In the genomic region with DNA sequence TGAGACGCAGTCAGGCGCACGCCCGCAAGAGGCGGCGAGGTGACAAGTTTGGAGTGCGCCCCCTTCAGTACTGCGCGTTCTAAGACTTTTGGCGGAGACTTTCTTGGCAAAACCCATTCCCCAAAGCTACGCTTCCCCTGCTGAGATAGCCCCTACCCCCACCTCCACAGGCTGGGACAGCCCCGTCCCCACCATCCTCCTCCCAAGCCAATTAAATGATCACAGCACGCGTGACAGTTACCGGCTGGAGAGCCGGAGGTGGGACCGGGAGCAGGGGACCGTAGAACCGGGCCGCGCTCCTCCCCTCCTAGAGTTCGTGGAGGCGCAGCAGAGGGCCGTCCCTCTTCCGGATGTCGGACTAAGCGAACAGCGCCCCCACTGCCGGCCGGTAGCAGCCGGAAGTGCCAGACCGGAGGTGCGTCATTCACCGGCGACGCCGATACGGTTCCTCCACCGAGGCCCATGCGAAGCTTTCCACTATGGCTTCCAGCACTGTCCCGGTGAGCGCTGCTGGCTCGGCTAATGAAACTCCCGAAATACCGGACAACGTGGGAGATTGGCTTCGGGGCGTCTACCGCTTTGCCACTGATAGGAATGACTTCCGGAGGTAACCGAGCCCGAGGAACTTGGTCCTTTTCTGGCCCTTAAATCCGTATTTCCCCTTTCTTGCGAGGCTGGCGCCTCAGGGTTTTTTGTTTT, we compare ENCODE assay signal across 1 cellular context.
TF ChIP-seq lines count a peak whose summit lies in the region.

A gene (plus strand): TSS at position 476 of the 699 bp plus-strand sequence. CDS start 4 bp downstream, at position 480.

TF ChIP-seq in HEK293, 187 proteins besides CTCF, POLR2A, EP300 and RAD21 (continued from another document and continues in another):
- TF ChIP-seq OSR2 (tag by site-specific recombination; IDR thresholded peaks at IDR 0.05), result peak; percentile 77
- no peak for TF ChIP-seq ZNF514 (tag by site-specific recombination; IDR thresholded peaks at IDR 0.05)
- TF ChIP-seq TCF7L2 (IDR thresholded peaks at IDR 0.05; ENCODE audit: borderline replicate concordance, low read depth, low read length), result no peak
- TF ChIP-seq ZBTB48 (tag by site-specific recombination; IDR thresholded peaks at IDR 0.05), result peak; percentile 86
- no peak for TF ChIP-seq EGR2 (tag by site-specific recombination; IDR thresholded peaks at IDR 0.05; ENCODE audit: low read depth)
- no peak for TF ChIP-seq HOXA7 (CRISPR knock-in tag; IDR thresholded peaks at IDR 0.05; ENCODE audit: borderline replicate concordance)
- peak; percentile 88; the same call in 1 of the 2 replicates for TF ChIP-seq ZNF391 (tag by site-specific recombination; IDR thresholded peaks at IDR 0.05; ENCODE audit: borderline replicate concordance, low read depth)
- peak; percentile 67 for TF ChIP-seq KLF9 (tag by site-specific recombination; IDR thresholded peaks at IDR 0.05; ENCODE audit: low read depth)
- TF ChIP-seq, protein P1, sequence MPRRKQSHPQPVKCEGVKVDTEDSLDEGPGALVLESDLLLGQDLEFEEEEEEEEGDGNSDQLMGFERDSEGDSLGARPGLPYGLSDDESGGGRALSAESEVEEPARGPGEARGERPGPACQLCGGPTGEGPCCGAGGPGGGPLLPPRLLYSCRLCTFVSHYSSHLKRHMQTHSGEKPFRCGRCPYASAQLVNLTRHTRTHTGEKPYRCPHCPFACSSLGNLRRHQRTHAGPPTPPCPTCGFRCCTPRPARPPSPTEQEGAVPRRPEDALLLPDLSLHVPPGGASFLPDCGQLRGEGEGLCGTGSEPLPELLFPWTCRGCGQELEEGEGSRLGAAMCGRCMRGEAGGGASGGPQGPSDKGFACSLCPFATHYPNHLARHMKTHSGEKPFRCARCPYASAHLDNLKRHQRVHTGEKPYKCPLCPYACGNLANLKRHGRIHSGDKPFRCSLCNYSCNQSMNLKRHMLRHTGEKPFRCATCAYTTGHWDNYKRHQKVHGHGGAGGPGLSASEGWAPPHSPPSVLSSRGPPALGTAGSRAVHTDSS (tag by site-specific recombination; IDR thresholded peaks at IDR 0.05), result no peak
- TF ChIP-seq, protein P2, sequence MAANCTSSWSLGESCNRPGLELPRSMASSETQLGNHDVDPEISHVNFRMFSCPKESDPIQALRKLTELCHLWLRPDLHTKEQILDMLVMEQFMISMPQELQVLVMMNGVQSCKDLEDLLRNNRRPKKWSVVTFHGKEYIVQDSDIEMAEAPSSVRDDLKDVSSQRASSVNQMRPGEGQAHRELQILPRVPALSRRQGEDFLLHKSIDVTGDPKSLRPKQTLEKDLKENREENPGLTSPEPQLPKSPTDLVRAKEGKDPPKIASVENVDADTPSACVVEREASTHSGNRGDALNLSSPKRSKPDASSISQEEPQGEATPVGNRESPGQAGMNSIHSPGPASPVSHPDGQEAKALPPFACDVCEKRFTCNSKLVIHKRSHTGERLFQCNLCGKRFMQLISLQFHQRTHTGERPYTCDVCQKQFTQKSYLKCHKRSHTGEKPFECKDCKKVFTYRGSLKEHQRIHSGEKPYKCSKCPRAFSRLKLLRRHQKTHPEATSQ (tag by site-specific recombination; IDR thresholded peaks at IDR 0.05), result no peak
- TF ChIP-seq ZNF548 (tag by site-specific recombination; IDR thresholded peaks at IDR 0.05), result no peak
- TF ChIP-seq BCL11B (tag by site-specific recombination; IDR thresholded peaks at IDR 0.05; ENCODE audit: low read depth), result peak; percentile 92
- TF ChIP-seq ZBTB8A (tag by site-specific recombination; IDR thresholded peaks at IDR 0.05), result peak; percentile 77
- TF ChIP-seq ZNF404 (tag by site-specific recombination; IDR thresholded peaks at IDR 0.05), result no peak
- TF ChIP-seq HOXC10 (CRISPR knock-in tag; IDR thresholded peaks at IDR 0.05), result no peak
- TF ChIP-seq ZNF341 (tag by site-specific recombination; IDR thresholded peaks at IDR 0.05; ENCODE audit: low read depth), result peak; percentile 87
- no peak for TF ChIP-seq ZNF626 (tag by site-specific recombination; IDR thresholded peaks at IDR 0.05)
- TF ChIP-seq, protein P3, sequence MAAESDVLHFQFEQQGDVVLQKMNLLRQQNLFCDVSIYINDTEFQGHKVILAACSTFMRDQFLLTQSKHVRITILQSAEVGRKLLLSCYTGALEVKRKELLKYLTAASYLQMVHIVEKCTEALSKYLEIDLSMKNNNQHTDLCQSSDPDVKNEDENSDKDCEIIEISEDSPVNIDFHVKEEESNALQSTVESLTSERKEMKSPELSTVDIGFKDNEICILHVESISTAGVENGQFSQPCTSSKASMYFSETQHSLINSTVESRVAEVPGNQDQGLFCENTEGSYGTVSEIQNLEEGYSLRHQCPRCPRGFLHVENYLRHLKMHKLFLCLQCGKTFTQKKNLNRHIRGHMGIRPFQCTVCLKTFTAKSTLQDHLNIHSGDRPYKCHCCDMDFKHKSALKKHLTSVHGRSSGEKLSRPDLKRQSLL (tag by site-specific recombination; IDR thresholded peaks at IDR 0.05), result no peak
- no peak for TF ChIP-seq OVOL3 (tag by site-specific recombination; IDR thresholded peaks at IDR 0.05)
- TF ChIP-seq SP2 (tag by site-specific recombination; IDR thresholded peaks at IDR 0.05), result peak; percentile 95
- TF ChIP-seq ZNF530 (tag by site-specific recombination; IDR thresholded peaks at IDR 0.05; ENCODE audit: low read depth), result no peak
- TF ChIP-seq, protein P4, sequence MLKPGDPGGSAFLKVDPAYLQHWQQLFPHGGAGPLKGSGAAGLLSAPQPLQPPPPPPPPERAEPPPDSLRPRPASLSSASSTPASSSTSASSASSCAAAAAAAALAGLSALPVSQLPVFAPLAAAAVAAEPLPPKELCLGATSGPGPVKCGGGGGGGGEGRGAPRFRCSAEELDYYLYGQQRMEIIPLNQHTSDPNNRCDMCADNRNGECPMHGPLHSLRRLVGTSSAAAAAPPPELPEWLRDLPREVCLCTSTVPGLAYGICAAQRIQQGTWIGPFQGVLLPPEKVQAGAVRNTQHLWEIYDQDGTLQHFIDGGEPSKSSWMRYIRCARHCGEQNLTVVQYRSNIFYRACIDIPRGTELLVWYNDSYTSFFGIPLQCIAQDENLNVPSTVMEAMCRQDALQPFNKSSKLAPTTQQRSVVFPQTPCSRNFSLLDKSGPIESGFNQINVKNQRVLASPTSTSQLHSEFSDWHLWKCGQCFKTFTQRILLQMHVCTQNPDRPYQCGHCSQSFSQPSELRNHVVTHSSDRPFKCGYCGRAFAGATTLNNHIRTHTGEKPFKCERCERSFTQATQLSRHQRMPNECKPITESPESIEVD (tag by site-specific recombination; IDR thresholded peaks at IDR 0.05), result no peak
- no peak for TF ChIP-seq ZNF707 (tag by site-specific recombination; IDR thresholded peaks at IDR 0.05)
- no peak for TF ChIP-seq ZNF292 (tag by site-specific recombination; IDR thresholded peaks at IDR 0.05; ENCODE audit: borderline replicate concordance, low read depth)
- TF ChIP-seq YY2 (tag by site-specific recombination; IDR thresholded peaks at IDR 0.05), result peak; percentile 93
- no peak for TF ChIP-seq ZNF175 (tag by site-specific recombination; IDR thresholded peaks at IDR 0.05)
- TF ChIP-seq, protein P5, sequence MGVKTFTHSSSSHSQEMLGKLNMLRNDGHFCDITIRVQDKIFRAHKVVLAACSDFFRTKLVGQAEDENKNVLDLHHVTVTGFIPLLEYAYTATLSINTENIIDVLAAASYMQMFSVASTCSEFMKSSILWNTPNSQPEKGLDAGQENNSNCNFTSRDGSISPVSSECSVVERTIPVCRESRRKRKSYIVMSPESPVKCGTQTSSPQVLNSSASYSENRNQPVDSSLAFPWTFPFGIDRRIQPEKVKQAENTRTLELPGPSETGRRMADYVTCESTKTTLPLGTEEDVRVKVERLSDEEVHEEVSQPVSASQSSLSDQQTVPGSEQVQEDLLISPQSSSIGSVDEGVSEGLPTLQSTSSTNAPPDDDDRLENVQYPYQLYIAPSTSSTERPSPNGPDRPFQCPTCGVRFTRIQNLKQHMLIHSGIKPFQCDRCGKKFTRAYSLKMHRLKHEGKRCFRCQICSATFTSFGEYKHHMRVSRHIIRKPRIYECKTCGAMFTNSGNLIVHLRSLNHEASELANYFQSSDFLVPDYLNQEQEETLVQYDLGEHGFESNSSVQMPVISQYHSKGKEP (tag by site-specific recombination; IDR thresholded peaks at IDR 0.05), result peak; percentile 54; the same call in 1 of the 2 replicates
- TF ChIP-seq MYNN (tag by site-specific recombination; IDR thresholded peaks at IDR 0.05; ENCODE audit: borderline replicate concordance), result no peak
- TF ChIP-seq, protein P6, sequence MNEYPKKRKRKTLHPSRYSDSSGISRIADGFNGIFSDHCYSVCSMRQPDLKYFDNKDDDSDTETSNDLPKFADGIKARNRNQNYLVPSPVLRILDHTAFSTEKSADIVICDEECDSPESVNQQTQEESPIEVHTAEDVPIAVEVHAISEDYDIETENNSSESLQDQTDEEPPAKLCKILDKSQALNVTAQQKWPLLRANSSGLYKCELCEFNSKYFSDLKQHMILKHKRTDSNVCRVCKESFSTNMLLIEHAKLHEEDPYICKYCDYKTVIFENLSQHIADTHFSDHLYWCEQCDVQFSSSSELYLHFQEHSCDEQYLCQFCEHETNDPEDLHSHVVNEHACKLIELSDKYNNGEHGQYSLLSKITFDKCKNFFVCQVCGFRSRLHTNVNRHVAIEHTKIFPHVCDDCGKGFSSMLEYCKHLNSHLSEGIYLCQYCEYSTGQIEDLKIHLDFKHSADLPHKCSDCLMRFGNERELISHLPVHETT (tag by site-specific recombination; IDR thresholded peaks at IDR 0.05), result peak; percentile 91
- peak; percentile 99 for TF ChIP-seq ZEB2 (tag by site-specific recombination; IDR thresholded peaks at IDR 0.05)
- no peak for TF ChIP-seq ZNF529 (tag by site-specific recombination; IDR thresholded peaks at IDR 0.05; ENCODE audit: insufficient replicate concordance)
- TF ChIP-seq, protein P7, sequence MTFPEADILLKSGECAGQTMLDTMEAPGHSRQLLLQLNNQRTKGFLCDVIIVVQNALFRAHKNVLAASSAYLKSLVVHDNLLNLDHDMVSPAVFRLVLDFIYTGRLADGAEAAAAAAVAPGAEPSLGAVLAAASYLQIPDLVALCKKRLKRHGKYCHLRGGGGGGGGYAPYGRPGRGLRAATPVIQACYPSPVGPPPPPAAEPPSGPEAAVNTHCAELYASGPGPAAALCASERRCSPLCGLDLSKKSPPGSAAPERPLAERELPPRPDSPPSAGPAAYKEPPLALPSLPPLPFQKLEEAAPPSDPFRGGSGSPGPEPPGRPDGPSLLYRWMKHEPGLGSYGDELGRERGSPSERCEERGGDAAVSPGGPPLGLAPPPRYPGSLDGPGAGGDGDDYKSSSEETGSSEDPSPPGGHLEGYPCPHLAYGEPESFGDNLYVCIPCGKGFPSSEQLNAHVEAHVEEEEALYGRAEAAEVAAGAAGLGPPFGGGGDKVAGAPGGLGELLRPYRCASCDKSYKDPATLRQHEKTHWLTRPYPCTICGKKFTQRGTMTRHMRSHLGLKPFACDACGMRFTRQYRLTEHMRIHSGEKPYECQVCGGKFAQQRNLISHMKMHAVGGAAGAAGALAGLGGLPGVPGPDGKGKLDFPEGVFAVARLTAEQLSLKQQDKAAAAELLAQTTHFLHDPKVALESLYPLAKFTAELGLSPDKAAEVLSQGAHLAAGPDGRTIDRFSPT (tag by site-specific recombination; IDR thresholded peaks at IDR 0.05), result no peak
- TF ChIP-seq, protein P8, sequence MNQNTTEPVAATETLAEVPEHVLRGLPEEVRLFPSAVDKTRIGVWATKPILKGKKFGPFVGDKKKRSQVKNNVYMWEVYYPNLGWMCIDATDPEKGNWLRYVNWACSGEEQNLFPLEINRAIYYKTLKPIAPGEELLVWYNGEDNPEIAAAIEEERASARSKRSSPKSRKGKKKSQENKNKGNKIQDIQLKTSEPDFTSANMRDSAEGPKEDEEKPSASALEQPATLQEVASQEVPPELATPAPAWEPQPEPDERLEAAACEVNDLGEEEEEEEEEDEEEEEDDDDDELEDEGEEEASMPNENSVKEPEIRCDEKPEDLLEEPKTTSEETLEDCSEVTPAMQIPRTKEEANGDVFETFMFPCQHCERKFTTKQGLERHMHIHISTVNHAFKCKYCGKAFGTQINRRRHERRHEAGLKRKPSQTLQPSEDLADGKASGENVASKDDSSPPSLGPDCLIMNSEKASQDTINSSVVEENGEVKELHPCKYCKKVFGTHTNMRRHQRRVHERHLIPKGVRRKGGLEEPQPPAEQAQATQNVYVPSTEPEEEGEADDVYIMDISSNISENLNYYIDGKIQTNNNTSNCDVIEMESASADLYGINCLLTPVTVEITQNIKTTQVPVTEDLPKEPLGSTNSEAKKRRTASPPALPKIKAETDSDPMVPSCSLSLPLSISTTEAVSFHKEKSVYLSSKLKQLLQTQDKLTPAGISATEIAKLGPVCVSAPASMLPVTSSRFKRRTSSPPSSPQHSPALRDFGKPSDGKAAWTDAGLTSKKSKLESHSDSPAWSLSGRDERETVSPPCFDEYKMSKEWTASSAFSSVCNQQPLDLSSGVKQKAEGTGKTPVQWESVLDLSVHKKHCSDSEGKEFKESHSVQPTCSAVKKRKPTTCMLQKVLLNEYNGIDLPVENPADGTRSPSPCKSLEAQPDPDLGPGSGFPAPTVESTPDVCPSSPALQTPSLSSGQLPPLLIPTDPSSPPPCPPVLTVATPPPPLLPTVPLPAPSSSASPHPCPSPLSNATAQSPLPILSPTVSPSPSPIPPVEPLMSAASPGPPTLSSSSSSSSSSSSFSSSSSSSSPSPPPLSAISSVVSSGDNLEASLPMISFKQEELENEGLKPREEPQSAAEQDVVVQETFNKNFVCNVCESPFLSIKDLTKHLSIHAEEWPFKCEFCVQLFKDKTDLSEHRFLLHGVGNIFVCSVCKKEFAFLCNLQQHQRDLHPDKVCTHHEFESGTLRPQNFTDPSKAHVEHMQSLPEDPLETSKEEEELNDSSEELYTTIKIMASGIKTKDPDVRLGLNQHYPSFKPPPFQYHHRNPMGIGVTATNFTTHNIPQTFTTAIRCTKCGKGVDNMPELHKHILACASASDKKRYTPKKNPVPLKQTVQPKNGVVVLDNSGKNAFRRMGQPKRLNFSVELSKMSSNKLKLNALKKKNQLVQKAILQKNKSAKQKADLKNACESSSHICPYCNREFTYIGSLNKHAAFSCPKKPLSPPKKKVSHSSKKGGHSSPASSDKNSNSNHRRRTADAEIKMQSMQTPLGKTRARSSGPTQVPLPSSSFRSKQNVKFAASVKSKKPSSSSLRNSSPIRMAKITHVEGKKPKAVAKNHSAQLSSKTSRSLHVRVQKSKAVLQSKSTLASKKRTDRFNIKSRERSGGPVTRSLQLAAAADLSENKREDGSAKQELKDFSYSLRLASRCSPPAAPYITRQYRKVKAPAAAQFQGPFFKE (tag by site-specific recombination; IDR thresholded peaks at IDR 0.05; ENCODE audit: borderline replicate concordance), result no peak
- TF ChIP-seq ZNF792 (tag by site-specific recombination; IDR thresholded peaks at IDR 0.05), result no peak
